Comparison of ENCODE assay signal across 1 cellular context in the genomic region with DNA sequence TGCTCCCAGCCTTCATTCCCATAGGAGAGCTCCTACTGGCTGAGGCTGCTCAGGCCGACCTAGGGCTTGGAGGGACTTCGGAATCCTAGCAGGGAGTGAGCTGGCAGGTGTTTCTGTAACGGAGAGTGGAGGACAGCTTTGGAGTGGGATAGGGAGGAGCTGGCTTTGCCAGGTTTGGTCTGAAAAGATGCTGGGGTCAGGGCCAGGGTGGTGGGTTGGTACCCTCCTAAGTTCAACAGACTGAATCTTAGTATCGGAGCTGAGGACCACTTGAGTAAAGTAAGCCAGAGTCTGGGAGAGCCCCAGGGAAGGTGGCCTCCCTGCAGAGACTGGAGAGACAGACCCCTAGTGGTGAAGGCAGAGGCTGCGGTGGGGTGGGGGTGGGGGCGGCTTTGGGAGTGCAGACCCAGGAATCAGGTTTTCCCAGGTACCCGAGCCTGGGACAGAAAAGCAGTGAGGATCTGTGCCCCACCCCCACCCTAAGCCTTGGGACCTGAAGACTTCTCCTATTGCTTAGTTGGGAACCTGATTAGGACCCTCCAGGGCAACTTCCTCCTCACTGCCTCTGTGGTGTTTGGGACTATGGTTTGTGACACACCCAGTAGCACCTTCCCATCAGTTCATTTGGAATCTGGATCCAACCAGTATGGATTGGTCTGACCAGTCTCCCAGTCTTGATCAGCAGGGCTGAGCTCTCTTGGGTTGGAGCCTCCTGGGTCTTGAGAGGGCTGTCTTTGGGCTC.
TF ChIP-seq lines count a peak whose summit lies in the region.

No MANE protein-coding gene starts in this region.

TF ChIP-seq in IMR-90, 13 proteins besides CTCF, POLR2A, EP300 and RAD21 (continued from another document):
- TF ChIP-seq, protein P1, sequence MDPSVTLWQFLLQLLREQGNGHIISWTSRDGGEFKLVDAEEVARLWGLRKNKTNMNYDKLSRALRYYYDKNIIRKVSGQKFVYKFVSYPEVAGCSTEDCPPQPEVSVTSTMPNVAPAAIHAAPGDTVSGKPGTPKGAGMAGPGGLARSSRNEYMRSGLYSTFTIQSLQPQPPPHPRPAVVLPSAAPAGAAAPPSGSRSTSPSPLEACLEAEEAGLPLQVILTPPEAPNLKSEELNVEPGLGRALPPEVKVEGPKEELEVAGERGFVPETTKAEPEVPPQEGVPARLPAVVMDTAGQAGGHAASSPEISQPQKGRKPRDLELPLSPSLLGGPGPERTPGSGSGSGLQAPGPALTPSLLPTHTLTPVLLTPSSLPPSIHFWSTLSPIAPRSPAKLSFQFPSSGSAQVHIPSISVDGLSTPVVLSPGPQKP (IDR thresholded peaks at IDR 0.05; ENCODE audit: borderline replicate concordance, low read depth, low read length): no peak
- no peak for TF ChIP-seq SMC3 (IDR thresholded peaks at IDR 0.05; ENCODE audit: low read depth, low read length)
- TF ChIP-seq RCOR1 (IDR thresholded peaks at IDR 0.05; ENCODE audit: insufficient replicate concordance, low read length): no peak
- no peak for TF ChIP-seq FOS (IDR thresholded peaks at IDR 0.05; ENCODE audit: low read depth, low read length)
- TF ChIP-seq, protein P2, sequence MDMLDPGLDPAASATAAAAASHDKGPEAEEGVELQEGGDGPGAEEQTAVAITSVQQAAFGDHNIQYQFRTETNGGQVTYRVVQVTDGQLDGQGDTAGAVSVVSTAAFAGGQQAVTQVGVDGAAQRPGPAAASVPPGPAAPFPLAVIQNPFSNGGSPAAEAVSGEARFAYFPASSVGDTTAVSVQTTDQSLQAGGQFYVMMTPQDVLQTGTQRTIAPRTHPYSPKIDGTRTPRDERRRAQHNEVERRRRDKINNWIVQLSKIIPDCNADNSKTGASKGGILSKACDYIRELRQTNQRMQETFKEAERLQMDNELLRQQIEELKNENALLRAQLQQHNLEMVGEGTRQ (IDR thresholded peaks at IDR 0.05; ENCODE audit: low read depth, low read length): no peak
